In the genomic region with DNA sequence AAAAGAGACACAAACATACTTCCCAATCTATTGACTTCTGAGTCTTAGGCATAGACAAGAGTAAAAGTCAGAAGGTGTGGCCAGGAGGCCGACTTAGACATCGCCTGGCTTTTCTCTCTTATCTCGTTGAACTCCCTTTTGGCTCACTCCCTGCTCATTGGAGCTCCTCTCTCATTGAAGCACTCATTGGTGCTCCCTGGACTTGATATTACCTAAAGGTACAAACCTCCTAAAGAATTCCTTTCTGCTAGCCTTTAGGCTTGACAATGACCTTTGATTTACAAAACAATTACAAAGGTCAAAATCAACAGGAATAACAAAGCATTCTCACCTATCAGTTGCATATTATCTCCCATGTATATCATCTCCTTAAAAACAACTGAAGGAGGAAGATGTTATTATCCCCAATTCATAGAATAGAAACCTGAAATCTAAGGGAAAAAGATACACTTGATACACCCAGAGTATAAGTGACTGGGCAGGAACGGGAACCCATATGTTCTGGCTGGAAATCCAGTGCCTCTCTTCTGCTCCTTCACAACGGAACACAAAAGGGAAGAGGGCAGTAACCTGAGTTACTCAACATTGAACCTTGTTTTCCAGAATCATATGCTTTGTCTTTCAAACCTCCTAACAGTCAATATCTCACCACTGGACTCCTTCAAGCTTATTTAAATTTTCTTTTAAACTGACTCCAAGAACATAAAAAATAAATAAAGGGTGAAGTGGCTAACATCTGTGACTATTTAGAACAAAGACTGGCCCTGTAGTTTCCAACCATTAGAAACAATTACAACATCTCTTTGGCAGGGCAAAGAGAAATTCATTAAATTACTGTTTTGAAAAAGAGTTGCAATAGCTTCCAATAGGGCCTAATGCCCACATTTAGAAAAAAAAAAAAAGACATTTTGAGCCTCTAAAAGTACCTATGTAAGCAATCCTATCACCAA, we compare ENCODE assay signal across 19 cellular contexts.
A peak's percentile ranks its signal among the peaks of the same experiment; 100 is the strongest.
DNase-seq lines count a peak whose midpoint lies in the region; ATAC-seq and TF ChIP-seq lines count a peak whose summit lies in the region.
"Had no signal": no experiment of that assay in that cellular context is flagged by ENCODE, and none has a peak within 500 bp of the region (broad histone marks: within the 10 kb centered on the region; RNA-seq: fewer than 3 reads in every experiment).

No MANE protein-coding gene starts in this region.

- peaks cover 0 to 2% (median 0%) of the 10 kb centered on the region in 3 donors for H3K27me3 Mint-ChIP-seq in immature natural killer cell (ENCODE audit: low read depth in 3 of 3)

- H3K4me3 ChIP-seq in AG10803 (ENCODE audit: low read length) (no peak overlapping the region), IMR-90 (ENCODE audit: insufficient read depth, low read depth, low read length) (no peak overlapping the region)
- H3K4me3 ChIP-seq: BLaER1 treated with 17β-estradiol and CSF1 and Interleukin-3, amounts not matched to agents 10 nM and 100 nM had no signal

- WGBS in IMR-90 (ENCODE audit: extremely low coverage in 2 of 2, insufficient read length in 1 of 2), 2 experiments = 67% methylated on average over 1 of the region's 5 CpGs; no CpG with 5 or more reads in 1 of the 2 experiments

- no peak overlapping the region for H2AFZ ChIP-seq in IMR-90 (replicated peaks; ENCODE audit: low read length, poor library complexity)

- H2BK15ac ChIP-seq in IMR-90 (ENCODE audit: low read depth, low read length) = peak overlapping the region; percentile 39; the same call in 2 of the 3 replicates

- no peaks in the 10 kb centered on the region for H4K20me1 ChIP-seq in IMR-90 (ENCODE audit: insufficient read depth, low read length)
- H4K20me1 ChIP-seq: BLaER1 treated with 17β-estradiol and CSF1 and Interleukin-3, amounts not matched to agents 10 nM and 100 nM had no signal

- TF ChIP-seq POLR2A in IMR-90 (IDR thresholded peaks at IDR 0.05; ENCODE audit: low read depth, low read length) = no peak

- in situ Hi-C loops in IMR-90 (cut with MboI; ENCODE audit: low sequenced_read_pairs) = no loop called here

- no peak overlapping the region for H3K4me2 ChIP-seq in IMR-90 (ENCODE audit: low read depth, low read length)
- H3K4me2 ChIP-seq: BLaER1 treated with 17β-estradiol and CSF1 and Interleukin-3, amounts not matched to agents 10 nM and 100 nM had no signal

- dilution Hi-C loops in IMR-90 (cut with HindIII; ENCODE audit: low sequenced_read_pairs, unreplicated experiment) = no loop called here

- H3K36me3 Mint-ChIP-seq in immature natural killer cell = peaks cover 0 to 4% (median 0%) of the 10 kb centered on the region in 3 donors

- peak overlapping the region; percentile 24 for H2AK5ac ChIP-seq in IMR-90 (ENCODE audit: low read depth, low read length)

- no peak overlapping the region for H3K4me3 Mint-ChIP-seq in immature natural killer cell

- peak overlapping the region; percentile 53 to 84 for H4K8ac ChIP-seq in IMR-90 (ENCODE audit: low read depth in 2 of 2, low read length in 2 of 2)

- H3K18ac ChIP-seq in IMR-90 (ENCODE audit: low read depth, low read length) = peak overlapping the region; percentile 100

- no peak for TF ChIP-seq CTCF in AG10803 (conservative IDR thresholded peaks at IDR 0.05; ENCODE audit: low read length)
- TF ChIP-seq CTCF in IMR-90 (conservative IDR thresholded peaks at IDR 0.05; ENCODE audit: low read depth, low read length) = no peak

- DNase-seq in AG10803 (ENCODE audit: low read depth) = peak; percentile 41
- DNase-seq in IMR-90 = peak; percentile 60
- DNase-seq in dedifferentiated amniotic fluid mesenchymal stem cell (ENCODE audit: extremely low spot score) = peak; percentile 56
- peak; percentile 29 for DNase-seq in iPS-NIHi7 (ENCODE audit: extremely low spot score)
- DNase-seq in NCI-H774 (lab: John Stamatoyannopoulos, UW) = no peak
- DNase-seq in germinal center (ENCODE audit: low spot score) = no peak
- no peak for DNase-seq in NCI-H1092 treated with DMSO at 0.1 percent for 48 hours (lab: John Stamatoyannopoulos, UW)
- no peak for DNase-seq in immature natural killer cell
- DNase-seq: ACHN, DMS 273 treated with DMSO at 0.1 percent for 48 hours, H7, KBM-7, NCI-H1092, NCI-H187, NCI-H2171, NCI-H510A treated with DMSO at 0.1 percent for 48 hours, T-helper 1 cell had no signal

- peak overlapping the region; percentile 68 for H4K5ac ChIP-seq in IMR-90 (ENCODE audit: low read depth, low read length)

- H2BK120ac ChIP-seq in IMR-90 (ENCODE audit: low read depth, low read length) = peak overlapping the region; percentile 85

- H3K27me3 ChIP-seq in IMR-90 (ENCODE audit: control insufficient read depth, insufficient read depth, low read length) = no peaks in the 10 kb centered on the region
- H3K27me3 ChIP-seq: BLaER1 treated with 17β-estradiol and CSF1 and Interleukin-3, amounts not matched to agents 10 nM and 100 nM had no signal

- peak overlapping the region; percentile 82 for H3K4ac ChIP-seq in IMR-90 (ENCODE audit: low read depth, low read length)

- H3K36me3 ChIP-seq in IMR-90 (ENCODE audit: control insufficient read depth, insufficient read depth, low read length) = no peaks in the 10 kb centered on the region
- H3K36me3 ChIP-seq: BLaER1 treated with 17β-estradiol and CSF1 and Interleukin-3, amounts not matched to agents 10 nM and 100 nM had no signal

- H3K79me1 ChIP-seq in IMR-90 (ENCODE audit: low read depth in 1 of 2, low read length in 2 of 2) = no peaks in the 10 kb centered on the region

- H4K91ac ChIP-seq in IMR-90 (ENCODE audit: insufficient read depth, low read depth, low read length) = peak overlapping the region; percentile 61

- CTCF ChIA-PET in IMR-90 (lab: Yijun Ruan, JAX) = interaction anchor here (0.6 to 1.2 kb wide), 2 partner anchors 9 to 426 kb away, joined by 3 to 5 read pairs; no protein-coding TSS in a partner anchor

- peak overlapping the region; percentile 37 for H2BK5ac ChIP-seq in IMR-90 (ENCODE audit: low read depth, low read length, poor library complexity, severe bottlenecking)

- H3K14ac ChIP-seq in IMR-90 (replicated peaks; ENCODE audit: low read depth, low read length) = peak overlapping the region; percentile 7

- no peak overlapping the region for H3K9ac ChIP-seq in IMR-90 (ENCODE audit: low read depth, low read length)
- H3K9ac ChIP-seq: BLaER1 treated with 17β-estradiol and CSF1 and Interleukin-3, amounts not matched to agents 10 nM and 100 nM had no signal

- intact Hi-C loops in IMR-90 (cut with micrococcal nuclease) = loop anchor here (5.0 kb wide), 1 partner anchor 449 kb away; no protein-coding TSS in a partner anchor

- ATAC-seq in IMR-90 (ENCODE audit: low read depth) = peak; percentile 59

- H2BK20ac ChIP-seq in IMR-90 (ENCODE audit: low read depth, low read length) = peak overlapping the region; percentile 93

- no peak overlapping the region for H2AK9ac ChIP-seq in IMR-90 (replicated peaks; ENCODE audit: low read depth, low read length, poor library complexity)

- no peak overlapping the region; the same call in 1 of the 2 replicates for H3K23ac ChIP-seq in IMR-90 (ENCODE audit: low read depth, low read length)

- H3K9me1 ChIP-seq in IMR-90 (ENCODE audit: insufficient read depth, low read length) = 0 out of 2 replicates have a peak, but pooled peaks cover 2% of the 10 kb centered on the region

- no peak overlapping the region for H3K56ac ChIP-seq in IMR-90 (ENCODE audit: extremely low read depth, insufficient read depth, low read length)

- H3K4me1 ChIP-seq in IMR-90 (ENCODE audit: control insufficient read depth, insufficient read depth, low read length) = peaks cover 7% of the 10 kb centered on the region; the same call in 1 of the 2 replicates
- H3K4me1 ChIP-seq: BLaER1 treated with 17β-estradiol and CSF1 and Interleukin-3, amounts not matched to agents 10 nM and 100 nM had no signal

- peak overlapping the region; percentile 78; the same call in 1 of the 2 replicates for H3K27ac ChIP-seq in IMR-90 (ENCODE audit: insufficient read depth, low read length)
- H3K27ac ChIP-seq: BLaER1 treated with 17β-estradiol and CSF1 and Interleukin-3, amounts not matched to agents 10 nM and 100 nM; RWPE1 had no signal

- BruUV-seq in IMR-90 (replicated peaks; lab: Mats Ljungman, UMichigan) = no TSS peak

- H3K4me1 Mint-ChIP-seq in immature natural killer cell = no peaks in the 10 kb centered on the region

- no peaks in the 10 kb centered on the region for H3K9me3 ChIP-seq in IMR-90 (ENCODE audit: control insufficient read depth, insufficient read depth, low read length)

- peaks cover 0 to 30% (median 14%) of the 10 kb centered on the region in 6 donors for H3K9me3 Mint-ChIP-seq in immature natural killer cell

- H3K27ac Mint-ChIP-seq in immature natural killer cell = no peak overlapping the region

- no peak for TF ChIP-seq RAD21 in IMR-90 (IDR thresholded peaks at IDR 0.05; ENCODE audit: low read length)

- POLR2A ChIA-PET in IMR-90 (lab: Charles Lee; ENCODE audit: unreplicated experiment) = interaction anchor here (0.5 kb wide), 1 partner anchor 626 kb away, joined by 4 read pairs; no protein-coding TSS in a partner anchor

TF ChIP-seq in IMR-90, 13 proteins besides CTCF, POLR2A, EP300 and RAD21:
- TF ChIP-seq, protein P1, sequence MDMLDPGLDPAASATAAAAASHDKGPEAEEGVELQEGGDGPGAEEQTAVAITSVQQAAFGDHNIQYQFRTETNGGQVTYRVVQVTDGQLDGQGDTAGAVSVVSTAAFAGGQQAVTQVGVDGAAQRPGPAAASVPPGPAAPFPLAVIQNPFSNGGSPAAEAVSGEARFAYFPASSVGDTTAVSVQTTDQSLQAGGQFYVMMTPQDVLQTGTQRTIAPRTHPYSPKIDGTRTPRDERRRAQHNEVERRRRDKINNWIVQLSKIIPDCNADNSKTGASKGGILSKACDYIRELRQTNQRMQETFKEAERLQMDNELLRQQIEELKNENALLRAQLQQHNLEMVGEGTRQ (IDR thresholded peaks at IDR 0.05; ENCODE audit: low read depth, low read length) = no peak
- TF ChIP-seq RCOR1 (IDR thresholded peaks at IDR 0.05; ENCODE audit: insufficient replicate concordance, low read length) = no peak
- no peak for TF ChIP-seq NFE2L2 (IDR thresholded peaks at IDR 0.05; ENCODE audit: low read depth, low read length)
- no peak for TF ChIP-seq RFX5 (IDR thresholded peaks at IDR 0.05; ENCODE audit: low read depth, low read length)
- TF ChIP-seq CEBPB (IDR thresholded peaks at IDR 0.05; ENCODE audit: low read depth, low read length) = no peak
- TF ChIP-seq CHD1 (IDR thresholded peaks at IDR 0.05; ENCODE audit: low read depth, low read length) = no peak

Comparison
In these comparisons a context has a peak if more than half of its experiments do, and no peak if none do; other contexts are left out.
1. DNase-seq: peak in AG10803 (single experiment), IMR-90 (single experiment), dedifferentiated amniotic fluid mesenchymal stem cell (single experiment) and iPS-NIHi7 (single experiment); none in NCI-H774 (single experiment), germinal center (single experiment), NCI-H1092 treated with DMSO at 0.1 percent for 48 hours (single experiment) and immature natural killer cell (0 of 3).